In the genomic region with DNA sequence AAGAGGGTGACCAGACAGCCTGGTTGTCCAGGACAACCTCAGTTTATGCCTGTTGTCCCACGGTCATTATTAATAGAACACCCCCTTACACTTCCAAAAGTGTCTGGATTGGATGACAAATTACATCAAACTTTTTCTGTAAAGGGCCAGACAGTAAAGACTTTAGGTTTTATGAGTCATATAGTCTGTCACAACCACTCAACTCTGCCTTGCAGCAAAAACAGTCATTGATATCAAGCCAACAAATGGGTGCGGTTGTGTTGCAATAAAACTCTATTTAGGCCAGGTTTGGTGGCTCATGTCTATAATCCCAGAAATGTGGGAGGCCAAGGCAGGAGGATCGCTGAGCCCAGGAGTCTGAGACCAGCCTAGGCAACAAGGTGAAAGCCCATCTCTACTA, we compare ENCODE assay signal across 12 cellular contexts.
DNase-seq lines count a peak whose midpoint lies in the region; ATAC-seq and TF ChIP-seq lines count a peak whose summit lies in the region.
"Had no signal": no experiment of that assay in that cellular context is flagged by ENCODE, and none has a peak within 500 bp of the region (broad histone marks: within the 10 kb centered on the region; RNA-seq: fewer than 3 reads in every experiment).

No MANE protein-coding gene starts in this region.

- H3F3A ChIP-seq in PC-3 (ENCODE audit: low read length, unreplicated experiment), result peaks cover 4% of the 10 kb centered on the region

- TF ChIP-seq CTCF in PC-3 (conservative IDR thresholded peaks at IDR 0.05; ENCODE audit: low read depth, low read length), result no peak
- no peak for TF ChIP-seq CTCF in WERI-Rb-1 (IDR thresholded peaks at IDR 0.05; ENCODE audit: low read depth, low read length)

- ATAC-seq in PC-3, result peak; percentile 90
- no peak for ATAC-seq in HG02970 (IDR thresholded peaks at IDR 0.05; ENCODE audit: low FRiP score, unreplicated experiment)
- ATAC-seq: lower lobe of right lung, right lobe of liver had no signal

- peak; percentile 85 for DNase-seq in A172 (ENCODE audit: low spot score)
- DNase-seq in GM03348 (ENCODE audit: low spot score), result peak; percentile 34
- peak; percentile 94 for DNase-seq in PC-3
- DNase-seq in fibroblast of gingiva (ENCODE audit: low read depth), result peak; percentile 73
- no peak for DNase-seq in WERI-Rb-1
- no peak for DNase-seq in HEK293T (ENCODE audit: extremely low spot score)
- no peak for DNase-seq in amygdala (lab: John Stamatoyannopoulos, UW)
- DNase-seq: lower lobe of right lung; NCI-H1930; right lobe of liver; stimulated activated CD8-positive, alpha-beta memory T cell treated with anti-CD3 and anti-CD28 coated beads, Interleukin-4, amount 100 ng/mL, for 48 hours had no signal

- H3K9me2 ChIP-seq in PC-3 (replicated peaks; ENCODE audit: low read length), result no peaks in the 10 kb centered on the region

- no peaks in the 10 kb centered on the region for H4K20me1 ChIP-seq in PC-3 (ENCODE audit: low read length)

- peak overlapping the region; percentile 93 for H3K27ac ChIP-seq in PC-3 (ENCODE audit: low read length)
- no peak overlapping the region for H3K27ac ChIP-seq in WERI-Rb-1
- H3K27ac ChIP-seq: lower lobe of right lung, right lobe of liver had no signal

- H3K79me2 ChIP-seq in PC-3 (ENCODE audit: low read length), result no peaks in the 10 kb centered on the region

- H3K4me3 ChIP-seq in PC-3 (ENCODE audit: low read length) (no peak overlapping the region), WERI-Rb-1 (ENCODE audit: low read depth, low read length) (no peak overlapping the region)
- H3K4me3 ChIP-seq: lower lobe of right lung, right lobe of liver had no signal

- no peaks in the 10 kb centered on the region for H3K27me3 ChIP-seq in PC-3 (ENCODE audit: low read length)
- no peaks in the 10 kb centered on the region for H3K27me3 ChIP-seq in WERI-Rb-1 (ENCODE audit: insufficient read depth, low read depth, severe bottlenecking)
- H3K27me3 ChIP-seq: right lobe of liver had no signal

- peaks cover 18% of the 10 kb centered on the region for H3K4me1 ChIP-seq in PC-3 (ENCODE audit: insufficient read depth, low read length)
- H3K4me1 ChIP-seq: lower lobe of right lung, right lobe of liver had no signal

- H3K9me3 ChIP-seq in PC-3 (ENCODE audit: low read length), result no peaks in the 10 kb centered on the region
- H3K9me3 ChIP-seq in WERI-Rb-1 (ENCODE audit: severe bottlenecking), result no peaks in the 10 kb centered on the region
- H3K9me3 ChIP-seq: lower lobe of right lung, right lobe of liver had no signal

- H3K9ac ChIP-seq in PC-3 (ENCODE audit: low read length), result peak overlapping the region; percentile 56

- no TSS peak for BruUV-seq in PC-3 (replicated peaks; lab: Mats Ljungman, UMichigan)

- CTCF ChIA-PET in PC-3 (lab: Charles Lee), result interaction anchor here (0.7 kb wide), 1 partner anchor 112 kb away, joined by 3 read pairs; no protein-coding TSS in a partner anchor
- CTCF ChIA-PET in HEK293T (lab: Yijun Ruan, JAX), result no interaction called here

- intact Hi-C loops in PC-3 (cut with micrococcal nuclease), result loop anchor here (2.0 kb wide), 1 partner anchor 108 kb away; no protein-coding TSS in a partner anchor

- H3K4me2 ChIP-seq in PC-3 (ENCODE audit: low read length), result peak overlapping the region; percentile 54

- no peak overlapping the region for H2AFZ ChIP-seq in PC-3 (ENCODE audit: low read length)

- POLR2A ChIA-PET in PC-3 (lab: Charles Lee; ENCODE audit: unreplicated experiment) (interaction anchor here (0.6 kb wide), 1 partner anchor 934 kb away, joined by 3 read pairs; no protein-coding TSS in a partner anchor), HEK293T (lab: Yijun Ruan, JAX) (no interaction called here)

- H3K36me3 ChIP-seq in PC-3 (ENCODE audit: low read depth, low read length), result peaks cover 29% of the 10 kb centered on the region
- peaks cover 10% of the 10 kb centered on the region for H3K36me3 ChIP-seq in WERI-Rb-1
- H3K36me3 ChIP-seq: right lobe of liver had no signal

TF ChIP-seq in HEK293T, 16 proteins besides CTCF, POLR2A, EP300 and RAD21:
- TF ChIP-seq CTBP1 (IDR thresholded peaks at IDR 0.05; ENCODE audit: borderline replicate concordance), result no peak

Comparison
In these comparisons a context has a peak if more than half of its experiments do, and no peak if none do; other contexts are left out.
1. DNase-seq: peak in A172 (single experiment), GM03348 (single experiment), PC-3 (single experiment) and fibroblast of gingiva (single experiment); none in WERI-Rb-1 (single experiment), HEK293T (single experiment) and amygdala (0 of 56).